Comparison of ENCODE assay signal across 10 cellular contexts in genomic region chr20:8394308-8394945, GRCh38.
DNase-seq lines count a peak whose midpoint lies in the region; ATAC-seq, FAIRE-seq and TF ChIP-seq lines count a peak whose summit lies in the region.
"Had no signal": no experiment of that assay in that cellular context is flagged by ENCODE, and none has a peak within 500 bp of the region (broad histone marks: within the 10 kb centered on the region; RNA-seq: fewer than 3 reads in every experiment).

No MANE protein-coding gene starts in this region.

- H3K36me3 ChIP-seq in HepG2 (replicated peaks in 1 of 2; ENCODE audit: control insufficient read depth in 1 of 2, insufficient read depth in 2 of 2, low read length in 2 of 2) (no peaks in the 10 kb centered on the region), A673 (ENCODE audit: insufficient read depth, low read length, poor library complexity, severe bottlenecking) (no peaks in the 10 kb centered on the region)

- POLR2A ChIA-PET in HepG2 (lab: Yijun Ruan, JAX): no interaction called here
- POLR2A ChIA-PET in A673 (lab: Charles Lee; ENCODE audit: low non-redundant PET): no interaction called here

- H3K9me3 ChIP-seq in HepG2 (ENCODE audit: low read length) (no peaks in the 10 kb centered on the region), A673 (ENCODE audit: low read depth, low read length, poor library complexity, severe bottlenecking) (no peaks in the 10 kb centered on the region)

- no peak for TF ChIP-seq POLR2A in HepG2 (IDR thresholded peaks at IDR 0.05; ENCODE audit: insufficient read depth in 1 of 2, low read depth in 2 of 2, low read length in 2 of 2)

- peaks cover 26% of the 10 kb centered on the region for H3K4me1 ChIP-seq in HepG2 (ENCODE audit: insufficient read depth, low read length)
- peaks cover 4% of the 10 kb centered on the region for H3K4me1 ChIP-seq in A673 (ENCODE audit: insufficient read depth, low read length, poor library complexity, severe bottlenecking)

- peaks cover 2% of the 10 kb centered on the region for H3K4me1 Mint-ChIP-seq in type B pancreatic cell (ENCODE audit: unreplicated experiment)

- H3K27me3 ChIP-seq in HepG2 (ENCODE audit: control insufficient read depth in 1 of 2, insufficient read depth in 2 of 2, low read length in 2 of 2): no peaks in the 10 kb centered on the region
- H3K27me3 ChIP-seq in A673 (replicated peaks; ENCODE audit: insufficient read depth, low read depth, low read length, poor library complexity): no peaks in the 10 kb centered on the region

- no peak overlapping the region for H3K9ac ChIP-seq in HepG2 (ENCODE audit: insufficient read depth, low read depth, low read length)

- no TSS peak for BruUV-seq in HepG2 (replicated peaks; lab: Mats Ljungman, UMichigan)
- no TSS peak for BruUV-seq in A673 (replicated peaks; lab: Mats Ljungman, UMichigan)

- no peaks in the 10 kb centered on the region for H3K27me3 Mint-ChIP-seq in type B pancreatic cell

- DNase-seq in MV-4-11 (lab: John Stamatoyannopoulos, UW) (peak; percentile 98), HepG2 (ENCODE audit: low spot score) (no peak), type B pancreatic cell (ENCODE audit: extremely low spot score, unreplicated experiment) (no peak), NCI-H446 treated with DMSO at 0.1 percent for 48 hours (lab: John Stamatoyannopoulos, UW) (no peak), A673 (ENCODE audit: low spot score) (no peak)
- DNase-seq in stimulated activated CD8-positive, alpha-beta memory T cell treated with anti-CD3 and anti-CD28 coated beads, Interleukin-4, amount 100 ng/mL, for 48 hours: no peak
- DNase-seq: activated effector memory CD4-positive, alpha-beta T cell treated with anti-CD3 and anti-CD28 coated beads, Interleukin-2, amount 50 U/mL, for 16 hours; PC-3 had no signal

- no peaks in the 10 kb centered on the region for H3K9me3 Mint-ChIP-seq in type B pancreatic cell

- TF ChIP-seq CTCF in HepG2 (CRISPR knock-in tag; IDR thresholded peaks at IDR 0.05) (no peak), type B pancreatic cell (conservative IDR thresholded peaks at IDR 0.05) (no peak), A673 (conservative IDR thresholded peaks at IDR 0.05; ENCODE audit: low read depth, low read length) (no peak)

- H3K4me3 ChIP-seq in HepG2 (replicated peaks in 1 of 3; ENCODE audit: insufficient read depth in 1 of 3, low read depth in 2 of 3, low read length in 3 of 3) (no peak overlapping the region), A673 (ENCODE audit: low read depth, low read length, poor library complexity, severe bottlenecking) (no peak overlapping the region)

- H2AFZ ChIP-seq in HepG2 (ENCODE audit: low read length): no peak overlapping the region

- H3K27ac ChIP-seq in HepG2 (ENCODE audit: extremely low read length, insufficient read depth, low read length) (no peak overlapping the region), A673 (ENCODE audit: low read depth, low read length, poor library complexity, severe bottlenecking) (no peak overlapping the region)

- no peak overlapping the region for H3K4me2 ChIP-seq in HepG2 (ENCODE audit: low read depth, low read length)

- no peaks in the 10 kb centered on the region for H3K36me3 Mint-ChIP-seq in type B pancreatic cell

- H3K79me2 ChIP-seq in HepG2 (ENCODE audit: insufficient read depth, low read length): peaks cover 8% of the 10 kb centered on the region

- CTCF ChIA-PET in HepG2 (lab: Yijun Ruan, JAX; ENCODE audit: low intra/inter-chr PET ratio, low total read pairs) (no interaction called here), A673 (lab: Charles Lee) (no interaction called here)

- H3K4me3 Mint-ChIP-seq in type B pancreatic cell: no peak overlapping the region

- no peak for FAIRE-seq in HepG2 (lab: Jason Lieb, UNC)

- TF ChIP-seq EP300 in HepG2 (IDR thresholded peaks at IDR 0.05; ENCODE audit: low read depth in 2 of 2, low read length in 2 of 2): no peak
- TF ChIP-seq EP300 in HepG2 (CRISPR knock-in tag; IDR thresholded peaks at IDR 0.05; ENCODE audit: borderline replicate concordance): no peak

- no peak overlapping the region for H3K27ac Mint-ChIP-seq in type B pancreatic cell

- no peaks in the 10 kb centered on the region for H4K20me1 ChIP-seq in HepG2 (ENCODE audit: insufficient read depth, low read length)

- intact Hi-C loops in HepG2 (cut with micrococcal nuclease; ENCODE audit: unreplicated experiment) (loop anchor here (2.0 to 5.0 kb wide), 3 partner anchors 20 to 328 kb away; no protein-coding TSS in a partner anchor), A673 (cut with micrococcal nuclease; ENCODE audit: unreplicated experiment) (no loop called here)

- in situ Hi-C loops in HepG2 (cut with HindIII; ENCODE audit: extremely low pct_ligation_motif_present, low pct_unique_long_range_greater_than_20kb): no loop called here

- WGBS in HepG2 (ENCODE audit: low lambda C conversion rate): 97% methylated on average over 2 of the region's 2 CpGs

- TF ChIP-seq RAD21 in HepG2 (CRISPR knock-in tag; IDR thresholded peaks at IDR 0.05): no peak

- ATAC-seq in GM18520 (IDR thresholded peaks at IDR 0.05; ENCODE audit: unreplicated experiment) (peak; percentile 81), HG02588 (IDR thresholded peaks at IDR 0.05; ENCODE audit: unreplicated experiment) (peak; percentile 82), HepG2 (no peak)
- ATAC-seq: PC-3 had no signal

TF ChIP-seq in HepG2, 621 proteins besides CTCF, POLR2A, EP300 and RAD21:
- TF ChIP-seq ZNF564 (CRISPR knock-in tag; IDR thresholded peaks at IDR 0.05) (no peak), TBL1XR1 (IDR thresholded peaks at IDR 0.05; ENCODE audit: borderline replicate concordance, low read length, partially characterized antibody) (no peak), AGO2 (optimal IDR thresholded peaks at IDR 0.05; ENCODE audit: low read depth, low read length) (no peak), ZNF547 (CRISPR knock-in tag; IDR thresholded peaks at IDR 0.05) (no peak), ZNF644 (CRISPR knock-in tag; IDR thresholded peaks at IDR 0.05; ENCODE audit: low read depth) (peak; percentile 64; the same call in 1 of the 2 replicates), ATF4 (CRISPR knock-in tag; IDR thresholded peaks at IDR 0.05) (peak; percentile 68 to 86; a peak in 3 of 4 replicates), ZNF251 (CRISPR knock-in tag; IDR thresholded peaks at IDR 0.05) (no peak), AHDC1 (CRISPR knock-in tag; IDR thresholded peaks at IDR 0.05; ENCODE audit: borderline replicate concordance) (no peak), CEBPG (CRISPR knock-in tag; IDR thresholded peaks at IDR 0.05) (peak; percentile 55; the same call in 1 of the 2 replicates), ZNF83 (CRISPR knock-in tag; IDR thresholded peaks at IDR 0.05; ENCODE audit: borderline replicate concordance) (no peak)
